18 cellular contexts compared by ENCODE assay signal in the genomic region with DNA sequence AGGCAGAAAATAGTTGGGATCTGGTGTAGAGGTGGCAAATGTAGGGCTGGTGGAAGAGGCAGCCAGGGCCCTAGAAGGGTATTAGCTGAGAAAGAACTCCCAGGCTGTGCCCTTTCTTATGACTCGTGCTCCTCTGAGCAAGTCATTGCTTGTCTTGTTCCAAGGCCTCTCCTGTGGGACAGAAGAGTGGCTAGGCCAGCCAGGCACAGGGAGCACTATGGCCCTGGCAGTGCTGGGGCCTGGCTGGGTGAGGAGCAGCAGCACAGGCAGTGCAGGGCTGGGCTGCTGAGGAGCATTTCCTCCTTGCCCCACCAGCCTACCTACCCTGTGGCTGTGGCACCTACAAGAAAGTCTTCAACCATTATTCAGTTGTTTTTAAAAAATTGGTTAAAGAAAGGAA.
DNase-seq lines count a peak whose midpoint lies in the region; ATAC-seq, FAIRE-seq and TF ChIP-seq lines count a peak whose summit lies in the region.
"Had no signal": no experiment of that assay in that cellular context is flagged by ENCODE, and none has a peak within 500 bp of the region (broad histone marks: within the 10 kb centered on the region; RNA-seq: fewer than 3 reads in every experiment).

No MANE protein-coding gene starts in this region.

- no peaks in the 10 kb centered on the region for H3K9me2 ChIP-seq in MM.1S (replicated peaks; ENCODE audit: insufficient read depth, low read length)

- ATAC-seq in stimulated activated effector memory CD8-positive, alpha-beta T cell treated with anti-CD3 and anti-CD28 coated beads, Interleukin-12 subunit alpha, Interleukin-12 subunit beta, amount 100 ng/mL, for 72 hours: peak; percentile 24
- ATAC-seq in HG03097 (IDR thresholded peaks at IDR 0.05; ENCODE audit: low FRiP score, unreplicated experiment) (no peak), HepG2 (no peak)

- TF ChIP-seq EP300 in HepG2 (IDR thresholded peaks at IDR 0.05; ENCODE audit: low read depth in 2 of 2, low read length in 2 of 2) (no peak), HepG2 (CRISPR knock-in tag; IDR thresholded peaks at IDR 0.05; ENCODE audit: borderline replicate concordance) (no peak)

- no peaks in the 10 kb centered on the region for H3K4me1 ChIP-seq in breast epithelium
- H3K4me1 ChIP-seq in MM.1S (ENCODE audit: low read length): no peaks in the 10 kb centered on the region
- H3K4me1 ChIP-seq in HepG2 (ENCODE audit: insufficient read depth, low read length): no peaks in the 10 kb centered on the region
- H3K4me1 ChIP-seq: BLaER1 treated with 17β-estradiol and CSF1 and Interleukin-3, amounts not matched to agents 10 nM and 100 nM had no signal

- intact Hi-C loops in MCF 10A (cut with micrococcal nuclease): no loop called here
- intact Hi-C loops in breast epithelium (cut with DNase I; ENCODE audit: low total_unique reads): no loop called here
- intact Hi-C loops in HepG2 (cut with micrococcal nuclease; ENCODE audit: unreplicated experiment): no loop called here

- H3K9ac ChIP-seq in MM.1S (ENCODE audit: low read length) (no peak overlapping the region), HepG2 (ENCODE audit: insufficient read depth, low read depth, low read length) (no peak overlapping the region)
- H3K9ac ChIP-seq: BLaER1 treated with 17β-estradiol and CSF1 and Interleukin-3, amounts not matched to agents 10 nM and 100 nM; GM23248 had no signal

- no peak overlapping the region for H3K4me3 Mint-ChIP-seq in MCF 10A (ENCODE audit: unreplicated experiment)
- H3K4me3 Mint-ChIP-seq in stimulated activated effector memory CD8-positive, alpha-beta T cell treated with anti-CD3 and anti-CD28 coated beads, Interleukin-12 subunit alpha, Interleukin-12 subunit beta, amount 100 ng/mL, for 72 hours: no peak overlapping the region
- H3K4me3 Mint-ChIP-seq: CD4-positive, CD25-positive, alpha-beta regulatory T cell; IgD-negative memory B cell had no signal

- H3K27me3 ChIP-seq in breast epithelium (no peaks in the 10 kb centered on the region), bronchial epithelial cell (ENCODE audit: control insufficient read depth, insufficient read depth, low read length) (no peaks in the 10 kb centered on the region), MM.1S (replicated peaks; ENCODE audit: insufficient read depth, low read length) (no peaks in the 10 kb centered on the region), HepG2 (ENCODE audit: control insufficient read depth in 1 of 2, insufficient read depth in 2 of 2, low read length in 2 of 2) (no peaks in the 10 kb centered on the region)
- H3K27me3 ChIP-seq: BLaER1 treated with 17β-estradiol and CSF1 and Interleukin-3, amounts not matched to agents 10 nM and 100 nM had no signal

- H3K27ac Mint-ChIP-seq in MCF 10A (ENCODE audit: low read depth, unreplicated experiment): no peak overlapping the region
- no peak overlapping the region for H3K27ac Mint-ChIP-seq in stimulated activated effector memory CD8-positive, alpha-beta T cell treated with anti-CD3 and anti-CD28 coated beads, Interleukin-12 subunit alpha, Interleukin-12 subunit beta, amount 100 ng/mL, for 72 hours
- H3K27ac Mint-ChIP-seq: CD4-positive, CD25-positive, alpha-beta regulatory T cell; IgD-negative memory B cell had no signal

- H4K20me1 ChIP-seq in MM.1S (ENCODE audit: insufficient read depth, low read length) (no peaks in the 10 kb centered on the region), HepG2 (ENCODE audit: insufficient read depth, low read length) (no peaks in the 10 kb centered on the region)
- H4K20me1 ChIP-seq: BLaER1 treated with 17β-estradiol and CSF1 and Interleukin-3, amounts not matched to agents 10 nM and 100 nM had no signal

- no TSS peak for BruUV-seq in MCF 10A (replicated peaks; lab: Mats Ljungman, UMichigan)
- BruUV-seq in HepG2 (replicated peaks; lab: Mats Ljungman, UMichigan): no TSS peak

- in situ Hi-C loops in HepG2 (cut with HindIII; ENCODE audit: extremely low pct_ligation_motif_present, low pct_unique_long_range_greater_than_20kb): no loop called here

- H3K79me2 ChIP-seq in MM.1S (ENCODE audit: low read length) (no peaks in the 10 kb centered on the region), HepG2 (ENCODE audit: insufficient read depth, low read length) (no peaks in the 10 kb centered on the region)

- H3K4me2 ChIP-seq in MM.1S (ENCODE audit: low read depth, low read length): no peak overlapping the region
- no peak overlapping the region for H3K4me2 ChIP-seq in HepG2 (ENCODE audit: low read depth, low read length)
- H3K4me2 ChIP-seq: BLaER1 treated with 17β-estradiol and CSF1 and Interleukin-3, amounts not matched to agents 10 nM and 100 nM had no signal

- H3K9me3 Mint-ChIP-seq in MCF 10A (ENCODE audit: unreplicated experiment): no peaks in the 10 kb centered on the region
- no peaks in the 10 kb centered on the region for H3K9me3 Mint-ChIP-seq in stimulated activated effector memory CD8-positive, alpha-beta T cell treated with anti-CD3 and anti-CD28 coated beads, Interleukin-12 subunit alpha, Interleukin-12 subunit beta, amount 100 ng/mL, for 72 hours

- H3K27me3 Mint-ChIP-seq in MCF 10A (ENCODE audit: insufficient read depth, unreplicated experiment): no peaks in the 10 kb centered on the region
- H3K27me3 Mint-ChIP-seq: CD4-positive, CD25-positive, alpha-beta regulatory T cell; IgD-negative memory B cell had no signal

- no peaks in the 10 kb centered on the region for H3K36me3 Mint-ChIP-seq in MCF 10A (ENCODE audit: insufficient read depth, unreplicated experiment)
- no peaks in the 10 kb centered on the region for H3K36me3 Mint-ChIP-seq in stimulated activated effector memory CD8-positive, alpha-beta T cell treated with anti-CD3 and anti-CD28 coated beads, Interleukin-12 subunit alpha, Interleukin-12 subunit beta, amount 100 ng/mL, for 72 hours
- H3K36me3 Mint-ChIP-seq: CD4-positive, CD25-positive, alpha-beta regulatory T cell; IgD-negative memory B cell had no signal

- H3K4me1 Mint-ChIP-seq in MCF 10A (ENCODE audit: insufficient read depth, unreplicated experiment): no peaks in the 10 kb centered on the region
- no peaks in the 10 kb centered on the region for H3K4me1 Mint-ChIP-seq in stimulated activated effector memory CD8-positive, alpha-beta T cell treated with anti-CD3 and anti-CD28 coated beads, Interleukin-12 subunit alpha, Interleukin-12 subunit beta, amount 100 ng/mL, for 72 hours
- H3K4me1 Mint-ChIP-seq: CD4-positive, CD25-positive, alpha-beta regulatory T cell; IgD-negative memory B cell had no signal

- POLR2A ChIA-PET in MCF 10A (lab: Yijun Ruan, JAX): no interaction called here
- POLR2A ChIA-PET in HepG2 (lab: Yijun Ruan, JAX): no interaction called here

- TF ChIP-seq CTCF in MCF 10A (IDR thresholded peaks at IDR 0.05; ENCODE audit: unreplicated experiment): no peak
- no peak for TF ChIP-seq CTCF in breast epithelium (IDR thresholded peaks at IDR 0.05)
- no peak for TF ChIP-seq CTCF in bronchial epithelial cell (IDR thresholded peaks at IDR 0.05; ENCODE audit: insufficient read depth, low read length, severe bottlenecking)
- no peak for TF ChIP-seq CTCF in MM.1S (IDR thresholded peaks at IDR 0.05; ENCODE audit: low read length)
- TF ChIP-seq CTCF in HepG2 (CRISPR knock-in tag; IDR thresholded peaks at IDR 0.05): no peak

- 0% methylated on average over 1 of the region's 1 CpG for WGBS in HepG2 (ENCODE audit: low lambda C conversion rate)

- no peak for TF ChIP-seq RAD21 in HepG2 (CRISPR knock-in tag; IDR thresholded peaks at IDR 0.05)

- DNase-seq in MCF 10A (ENCODE audit: unreplicated experiment) (peak; percentile 21), breast epithelium (ENCODE audit: low spot score in 2 of 2) (no peak), bronchial epithelial cell (ENCODE audit: low read depth) (peak; percentile 71), kidney tubule cell (ENCODE audit: low spot score) (peak; percentile 44), MM.1S (no peak), HepG2 (ENCODE audit: low spot score) (no peak)
- DNase-seq in stimulated activated effector memory CD8-positive, alpha-beta T cell treated with anti-CD3 and anti-CD28 coated beads, Interleukin-12 subunit alpha, Interleukin-12 subunit beta, amount 100 ng/mL, for 72 hours (ENCODE audit: low spot score in 2 of 2): no peak
- DNase-seq: 8988T; CD4-positive, CD25-positive, alpha-beta regulatory T cell; DMS53; GF-D8; GM23248; H7 had no signal

- H3K4me3 ChIP-seq in breast epithelium: no peak overlapping the region
- no peak overlapping the region for H3K4me3 ChIP-seq in bronchial epithelial cell (ENCODE audit: low read depth, low read length)
- H3K4me3 ChIP-seq in MM.1S (ENCODE audit: low read length): no peak overlapping the region
- H3K4me3 ChIP-seq in HepG2 (replicated peaks in 1 of 3; ENCODE audit: insufficient read depth in 1 of 3, low read depth in 2 of 3, low read length in 3 of 3): no peak overlapping the region
- H3K4me3 ChIP-seq: BLaER1 treated with 17β-estradiol and CSF1 and Interleukin-3, amounts not matched to agents 10 nM and 100 nM; GM23248 had no signal

- FAIRE-seq in bronchial epithelial cell (lab: Jason Lieb, UNC) (no peak), HepG2 (lab: Jason Lieb, UNC) (no peak)
- FAIRE-seq: GM18507 had no signal

- no peak overlapping the region for H2AFZ ChIP-seq in MM.1S (ENCODE audit: low read length)
- no peak overlapping the region for H2AFZ ChIP-seq in HepG2 (ENCODE audit: low read length)
- H2AFZ ChIP-seq: GM23248 had no signal

- CTCF ChIA-PET in MCF 10A (lab: Yijun Ruan, JAX) (interaction anchor here (0.6 kb wide), 1 partner anchor 121 kb away, joined by 3 read pairs; no protein-coding TSS in a partner anchor), HepG2 (lab: Yijun Ruan, JAX; ENCODE audit: low intra/inter-chr PET ratio, low total read pairs) (no interaction called here)

- H3K27ac ChIP-seq in breast epithelium: no peak overlapping the region
- H3K27ac ChIP-seq in MM.1S (ENCODE audit: low read length): no peak overlapping the region
- H3K27ac ChIP-seq in HepG2 (ENCODE audit: extremely low read length, insufficient read depth, low read length): no peak overlapping the region
- H3K27ac ChIP-seq: BLaER1 treated with 17β-estradiol and CSF1 and Interleukin-3, amounts not matched to agents 10 nM and 100 nM; GM23248; HL-60 had no signal

- H3K9me3 ChIP-seq in breast epithelium: no peaks in the 10 kb centered on the region
- no peaks in the 10 kb centered on the region for H3K9me3 ChIP-seq in MM.1S (replicated peaks; ENCODE audit: insufficient read depth, low read length)
- peaks cover 13% of the 10 kb centered on the region for H3K9me3 ChIP-seq in HepG2 (ENCODE audit: low read length)

- no peaks in the 10 kb centered on the region for H3F3A ChIP-seq in MM.1S (ENCODE audit: insufficient read depth, low read length)

- H3K36me3 ChIP-seq in breast epithelium (no peaks in the 10 kb centered on the region), bronchial epithelial cell (ENCODE audit: control insufficient read depth, insufficient read depth, low read length) (no peaks in the 10 kb centered on the region), MM.1S (replicated peaks; ENCODE audit: insufficient read depth, low read length) (no peaks in the 10 kb centered on the region), HepG2 (replicated peaks in 1 of 2; ENCODE audit: control insufficient read depth in 1 of 2, insufficient read depth in 2 of 2, low read length in 2 of 2) (no peaks in the 10 kb centered on the region)
- H3K36me3 ChIP-seq: BLaER1 treated with 17β-estradiol and CSF1 and Interleukin-3, amounts not matched to agents 10 nM and 100 nM had no signal

- TF ChIP-seq POLR2A in breast epithelium (IDR thresholded peaks at IDR 0.05): no peak
- TF ChIP-seq POLR2A in HepG2 (IDR thresholded peaks at IDR 0.05; ENCODE audit: insufficient read depth in 1 of 2, low read depth in 2 of 2, low read length in 2 of 2): no peak

Comparison
In these comparisons a context has a peak if more than half of its experiments do, and no peak if none do; other contexts are left out.
1. DNase-seq: peak in MCF 10A (single experiment), bronchial epithelial cell (single experiment) and kidney tubule cell (single experiment); none in breast epithelium (0 of 2), stimulated activated effector memory CD8-positive, alpha-beta T cell treated with anti-CD3 and anti-CD28 coated beads, Interleukin-12 subunit alpha, Interleukin-12 subunit beta, amount 100 ng/mL, for 72 hours (0 of 2), MM.1S (single experiment) and HepG2 (single experiment).